11 cellular contexts compared by ENCODE assay signal in genomic region chr7:381211-382117, GRCh38.
DNase-seq lines count a peak whose midpoint lies in the region; TF ChIP-seq lines count a peak whose summit lies in the region.
"Had no signal": no experiment of that assay in that cellular context is flagged by ENCODE, and none has a peak within 500 bp of the region (broad histone marks: within the 10 kb centered on the region; RNA-seq: fewer than 3 reads in every experiment).

No MANE protein-coding gene starts in this region.

- H3K27me3 ChIP-seq in CD4-positive, alpha-beta memory T cell (ENCODE audit: insufficient read depth, low read length): no peaks in the 10 kb centered on the region

- peak overlapping the region; percentile 28 for H3K27ac ChIP-seq in CD4-positive, alpha-beta memory T cell (ENCODE audit: low read depth, low read length)
- no peak overlapping the region for H3K27ac ChIP-seq in coronary artery
- H3K27ac ChIP-seq: SK-N-MC had no signal

- peaks cover 2 to 30% (median 15%) of the 10 kb centered on the region in 8 donors for H3K9me3 Mint-ChIP-seq in CD4-positive, alpha-beta memory T cell

- H3K4me3 ChIP-seq in CD4-positive, alpha-beta memory T cell (ENCODE audit: low read length in 2 of 2): peak overlapping the region in 1 of 2 donors; percentile 25
- no peak overlapping the region for H3K4me3 ChIP-seq in coronary artery
- H3K4me3 ChIP-seq: SK-N-MC had no signal

- intact Hi-C loops in CD4-positive, alpha-beta memory T cell (cut with micrococcal nuclease): no loop called here

- DNase-seq in CD4-positive, alpha-beta memory T cell: peak; percentile 37 to 71 (median 39)
- peak; percentile 13 to 28 for DNase-seq in activated CD4-positive, alpha-beta T cell treated with anti-CD3 and anti-CD28 coated beads for 24 hours (ENCODE audit: low read depth in 2 of 2)
- DNase-seq in coronary artery (ENCODE audit: low spot score) (peak; percentile 56), GM19238 (ENCODE audit: insufficient read length, low spot score) (no peak), ureter (ENCODE audit: low spot score) (no peak), KBM-7 (no peak), NCI-H187 (lab: John Stamatoyannopoulos, UW) (no peak)
- DNase-seq in stimulated activated CD4-positive, alpha-beta T cell treated with anti-CD3 and anti-CD28 coated beads, Interleukin-4, amount 100 ng/mL, for 1 hour: peak; percentile 54
- DNase-seq: small intestine had no signal

- in situ Hi-C loops in KBM-7 (cut with MboI; ENCODE audit: low pct_unique_long_range_greater_than_20kb, low sequenced_read_pairs): no loop called here

- H3K4me3 Mint-ChIP-seq in CD4-positive, alpha-beta memory T cell: peak overlapping the region; percentile 31 to 87 (median 70)
- H3K4me3 Mint-ChIP-seq: mesothelial cell of epicardium had no signal

- peaks cover 24% of the 10 kb centered on the region for H3K4me1 ChIP-seq in CD4-positive, alpha-beta memory T cell (ENCODE audit: insufficient read depth, low read length)

- CTCF ChIA-PET in CD4-positive, alpha-beta memory T cell (lab: Charles Lee; ENCODE audit: partially characterized antibody): interaction anchor here (1.2 kb wide), 1 partner anchor 48 kb away, joined by 3 read pairs; no protein-coding TSS in a partner anchor

- no peaks in the 10 kb centered on the region for H3K36me3 ChIP-seq in CD4-positive, alpha-beta memory T cell (ENCODE audit: insufficient read depth, low read length)

- TF ChIP-seq CTCF in coronary artery (IDR thresholded peaks at IDR 0.05): no peak

- H3K36me3 Mint-ChIP-seq in CD4-positive, alpha-beta memory T cell: peaks cover 1 to 13% of the 10 kb centered on the region in 2 donors

- peaks cover 17 to 43% (median 24%) of the 10 kb centered on the region in 4 donors for H3K4me1 Mint-ChIP-seq in CD4-positive, alpha-beta memory T cell

- POLR2A ChIA-PET in CD4-positive, alpha-beta memory T cell (lab: Charles Lee; ENCODE audit: partially characterized antibody): interaction anchor here (1.5 to 2.8 kb wide), 5 partner anchors 15 to 30 kb away, joined by 3 to 15 read pairs (median 4); no protein-coding TSS in a partner anchor

- H3K9me3 ChIP-seq in CD4-positive, alpha-beta memory T cell (ENCODE audit: control insufficient read depth in 1 of 2, low read length in 2 of 2): no peaks in the 10 kb centered on the region

- peaks cover 0 to under 1% of the 10 kb centered on the region in 2 donors for H3K27me3 Mint-ChIP-seq in CD4-positive, alpha-beta memory T cell

- H3K27ac Mint-ChIP-seq in CD4-positive, alpha-beta memory T cell: peak overlapping the region; percentile 65 to 89 (median 80)
- H3K27ac Mint-ChIP-seq: mesothelial cell of epicardium had no signal

Comparison
In these comparisons a context has a peak if more than half of its experiments do, and no peak if none do; other contexts are left out.
1. DNase-seq: peak in CD4-positive, alpha-beta memory T cell (5 of 5), activated CD4-positive, alpha-beta T cell treated with anti-CD3 and anti-CD28 coated beads for 24 hours (2 of 2), coronary artery (single experiment) and stimulated activated CD4-positive, alpha-beta T cell treated with anti-CD3 and anti-CD28 coated beads, Interleukin-4, amount 100 ng/mL, for 1 hour (single experiment); none in GM19238 (single experiment), ureter (single experiment), KBM-7 (single experiment) and NCI-H187 (0 of 2).